Comparison of ENCODE assay signal across 8 cellular contexts in genomic region chr5:68285857-68286611, GRCh38.
DNase-seq lines count a peak whose midpoint lies in the region; ATAC-seq and TF ChIP-seq lines count a peak whose summit lies in the region.

No MANE protein-coding gene starts in this region.

- CTCF ChIA-PET in mammary epithelial cell (lab: Charles Lee; ENCODE audit: low non-redundant PET), result interaction anchor here (0.6 to 1.1 kb wide), 4 partner anchors 22 to 638 kb away, joined by 3 to 5 read pairs (median 4); no protein-coding TSS in a partner anchor

- ATAC-seq in HG02678 (IDR thresholded peaks at IDR 0.05; ENCODE audit: unreplicated experiment) (no peak), GM21381 (IDR thresholded peaks at IDR 0.05; ENCODE audit: unreplicated experiment) (no peak), GM19463 (IDR thresholded peaks at IDR 0.05; ENCODE audit: unreplicated experiment) (no peak)

- H3K18ac ChIP-seq in mesenchymal stem cell (ENCODE audit: low read depth in 1 of 2, low read length in 2 of 2), result no peak overlapping the region

- no peak overlapping the region for H3K4ac ChIP-seq in mesenchymal stem cell (ENCODE audit: low read depth in 1 of 2, low read length in 2 of 2)

- peak; percentile 26 for DNase-seq in BE2C
- DNase-seq in mammary epithelial cell, result no peak
- DNase-seq in mesenchymal stem cell, result peak; percentile 67

- H2BK120ac ChIP-seq in mesenchymal stem cell (ENCODE audit: low read depth, low read length), result no peak overlapping the region

- H3K4me2 ChIP-seq in OCI-LY3 (ENCODE audit: low read length) (no peak overlapping the region), mammary epithelial cell (ENCODE audit: insufficient read depth, low read depth, low read length) (no peak overlapping the region), mesenchymal stem cell (ENCODE audit: low read length, poor library complexity, severe bottlenecking) (no peak overlapping the region)

- no peak overlapping the region for H2BK12ac ChIP-seq in mesenchymal stem cell (ENCODE audit: low read length in 2 of 2)

- H2AK5ac ChIP-seq in mesenchymal stem cell (ENCODE audit: low read length, severe bottlenecking), result no peak overlapping the region

- H2AFZ ChIP-seq in OCI-LY3 (ENCODE audit: low read depth, low read length) (no peak overlapping the region), mammary epithelial cell (ENCODE audit: low read depth, low read length) (no peak overlapping the region), mesenchymal stem cell (ENCODE audit: low read depth, low read length) (no peak overlapping the region)

- TF ChIP-seq CTCF in BE2C (IDR thresholded peaks at IDR 0.05; ENCODE audit: low read depth, low read length) (peak; percentile 80), GM12873 (IDR thresholded peaks at IDR 0.05; ENCODE audit: insufficient read depth, low read depth, low read length, missing control alignments) (peak; percentile 64), OCI-LY3 (IDR thresholded peaks at IDR 0.05; ENCODE audit: low read depth, low read length) (peak; percentile 77), mammary epithelial cell (conservative IDR thresholded peaks at IDR 0.05 in 1 of 2, IDR thresholded peaks at IDR 0.05 in 1 of 2; ENCODE audit: extremely low read depth in 1 of 2, insufficient read depth in 1 of 2, low read depth in 1 of 2, low read length in 2 of 2) (peak; percentile 54 to 63)

- H4K20me1 ChIP-seq in OCI-LY3 (ENCODE audit: insufficient read depth, low read length), result 0 out of 2 replicates have a peak, but pooled peaks cover 3% of the 10 kb centered on the region
- H4K20me1 ChIP-seq in mammary epithelial cell (ENCODE audit: insufficient read depth, low read length), result no peaks in the 10 kb centered on the region

- H3K9me3 ChIP-seq in BE2C (no peaks in the 10 kb centered on the region), OCI-LY3 (ENCODE audit: insufficient read depth, low read length) (no peaks in the 10 kb centered on the region), mammary epithelial cell (replicated peaks; ENCODE audit: insufficient read depth, low read length) (no peaks in the 10 kb centered on the region), mesenchymal stem cell (ENCODE audit: control insufficient read depth, low read length) (no peaks in the 10 kb centered on the region)

- H3K14ac ChIP-seq in mesenchymal stem cell (ENCODE audit: low read length in 2 of 2), result no peak overlapping the region

- WGBS in mammary epithelial cell (ENCODE audit: low coverage, missing lambda C conversion rate), result 5% methylated on average over 4 of the region's 4 CpGs
- 77% methylated on average over 2 of the region's 4 CpGs for WGBS in mesenchymal stem cell

- H3K79me2 ChIP-seq in OCI-LY3 (ENCODE audit: low read length) (no peaks in the 10 kb centered on the region; the same call in 1 of the 2 replicates), mammary epithelial cell (ENCODE audit: insufficient read depth, low read length) (peaks cover 41% of the 10 kb centered on the region)

- no peak overlapping the region for H2BK5ac ChIP-seq in mesenchymal stem cell (ENCODE audit: low read depth, low read length, poor library complexity, severe bottlenecking)

- H4K8ac ChIP-seq in mesenchymal stem cell (ENCODE audit: low read length), result no peak overlapping the region

- no peak overlapping the region for H3K9ac ChIP-seq in OCI-LY3 (ENCODE audit: low read length)
- no peak overlapping the region for H3K9ac ChIP-seq in mammary epithelial cell (ENCODE audit: insufficient read depth, low read length)
- H3K9ac ChIP-seq in mesenchymal stem cell (ENCODE audit: low read length), result peak overlapping the region; percentile 31

- peaks cover 9% of the 10 kb centered on the region for H3K79me1 ChIP-seq in mesenchymal stem cell (replicated peaks; ENCODE audit: low read length, poor library complexity, severe bottlenecking)

- H3K36me3 ChIP-seq in BE2C (peaks cover 5% of the 10 kb centered on the region), OCI-LY3 (replicated peaks; ENCODE audit: low read depth, low read length) (peaks cover 2% of the 10 kb centered on the region), mammary epithelial cell (ENCODE audit: insufficient read depth, low read length) (peaks cover 21% of the 10 kb centered on the region), mesenchymal stem cell (ENCODE audit: control insufficient read depth in 1 of 2, insufficient read depth in 2 of 2, low read depth in 1 of 2, low read length in 2 of 2) (peaks cover 0 to 47% of the 10 kb centered on the region in 2 experiments)

- H3K27me3 ChIP-seq in BE2C (no peaks in the 10 kb centered on the region), OCI-LY3 (ENCODE audit: low read depth, low read length) (no peaks in the 10 kb centered on the region), mammary epithelial cell (ENCODE audit: insufficient read depth, low read length) (no peaks in the 10 kb centered on the region), mesenchymal stem cell (ENCODE audit: control insufficient read depth in 1 of 2, insufficient read depth in 1 of 2, low read length in 2 of 2) (no peaks in the 10 kb centered on the region)

- no peak overlapping the region for H2BK15ac ChIP-seq in mesenchymal stem cell (ENCODE audit: low read depth, poor library complexity, severe bottlenecking)

- no peak overlapping the region for H4K91ac ChIP-seq in mesenchymal stem cell (ENCODE audit: low read length)

- intact Hi-C loops in mammary epithelial cell (cut with micrococcal nuclease), result loop anchor here (1.0 to 5.0 kb wide), 6 partner anchors 174 to 721 kb away; no protein-coding TSS in a partner anchor

- no peak overlapping the region for H3K27ac ChIP-seq in OCI-LY3 (ENCODE audit: low read length)
- H3K27ac ChIP-seq in mammary epithelial cell (ENCODE audit: insufficient read depth, low read depth, low read length), result no peak overlapping the region
- H3K27ac ChIP-seq in mesenchymal stem cell (ENCODE audit: low read length, poor library complexity, severe bottlenecking), result no peak overlapping the region

- no peak overlapping the region for H3K23ac ChIP-seq in mesenchymal stem cell (ENCODE audit: low read length in 2 of 2)

- peaks cover 29% of the 10 kb centered on the region for H3K4me1 ChIP-seq in BE2C
- H3K4me1 ChIP-seq in OCI-LY3 (ENCODE audit: low read length), result peaks cover 9% of the 10 kb centered on the region
- H3K4me1 ChIP-seq in mammary epithelial cell (ENCODE audit: insufficient read depth, low read length), result peaks cover 42% of the 10 kb centered on the region
- peaks cover 8% of the 10 kb centered on the region for H3K4me1 ChIP-seq in mesenchymal stem cell (ENCODE audit: control insufficient read depth, insufficient read depth, low read depth, low read length)

- in situ Hi-C loops in mammary epithelial cell (cut with MboI; ENCODE audit: low sequenced_read_pairs in 2 of 2), result loop anchor here (5.0 to 25.0 kb wide), 3 partner anchors 171 to 676 kb away; no protein-coding TSS in a partner anchor

- dilution Hi-C loops in mammary epithelial cell (cut with HindIII; ENCODE audit: low sequenced_read_pairs), result no loop called here

- H3K4me3 ChIP-seq in BE2C (ENCODE audit: low read depth, low read length) (no peak overlapping the region), OCI-LY3 (ENCODE audit: low read length) (no peak overlapping the region), mammary epithelial cell (replicated peaks in 1 of 3; ENCODE audit: insufficient read depth in 1 of 3, low read depth in 2 of 3, low read length in 3 of 3) (no peak overlapping the region), mesenchymal stem cell (ENCODE audit: insufficient read depth in 1 of 2, low read depth in 1 of 2, low read length in 2 of 2) (no peak overlapping the region)

- no TSS peak for BruUV-seq in mammary epithelial cell (replicated peaks; lab: Mats Ljungman, UMichigan)
